ENCODE assay signal across 9 cellular contexts in genomic region chr12:6899837-6900519, GRCh38. TPM values are rescaled to one million over a fixed set of nuclear protein-coding genes. Genes with fewer than 3 reads are reported as not detected.
DNase-seq lines count a peak whose midpoint lies in the region; ATAC-seq and TF ChIP-seq lines count a peak whose summit lies in the region.
"Had no signal": no experiment of that assay in that cellular context is flagged by ENCODE, and none has a peak within 500 bp of the region (broad histone marks: within the 10 kb centered on the region; RNA-seq: fewer than 3 reads in every experiment).

No MANE protein-coding gene starts in this region.

- H3K27ac ChIP-seq in right lobe of liver, result no peak overlapping the region
- H3K27ac ChIP-seq: epithelial cell of prostate had no signal

- no peak for TF ChIP-seq CTCF in astrocyte of the spinal cord (IDR thresholded peaks at IDR 0.05; ENCODE audit: low read depth, low read length)
- no peak for TF ChIP-seq CTCF in right lobe of liver (IDR thresholded peaks at IDR 0.05)
- no peak for TF ChIP-seq CTCF in GM10266 (IDR thresholded peaks at IDR 0.05; ENCODE audit: control insufficient read depth, insufficient read depth, low read depth, missing control alignments)

- intact Hi-C loops in right lobe of liver (cut with DNase I), result no loop called here

- DNase-seq in DMS153 (lab: John Stamatoyannopoulos, UW), result peak; percentile 75
- DNase-seq in MV-4-11 (lab: John Stamatoyannopoulos, UW), result peak; percentile 83
- peak; percentile 79 for DNase-seq in astrocyte of the spinal cord (ENCODE audit: low read depth, low spot score)
- peak in 1 of 3 donors; percentile 52 for DNase-seq in right lobe of liver
- no peak for DNase-seq in GM10266 (ENCODE audit: extremely low spot score)
- DNase-seq in NCI-H510A treated with DMSO at 0.1 percent for 48 hours (lab: John Stamatoyannopoulos, UW), result no peak

- H3K4me3 ChIP-seq in astrocyte of the spinal cord (ENCODE audit: low read depth, low read length), result no peak overlapping the region
- H3K4me3 ChIP-seq in right lobe of liver, result no peak overlapping the region

- no peaks in the 10 kb centered on the region for H3K4me1 ChIP-seq in right lobe of liver

- ATAC-seq in right lobe of liver (peak in 3 of 4 donors; percentile 32 to 44 (median 36)), GM21619 (IDR thresholded peaks at IDR 0.05; ENCODE audit: unreplicated experiment) (no peak), HG03159 (IDR thresholded peaks at IDR 0.05; ENCODE audit: unreplicated experiment) (no peak)

- WGBS in right lobe of liver (ENCODE audit: insufficient coverage, low coverage, low lambda C conversion rate, missing lambda C conversion rate), result 42% methylated on average over 8 of the region's 10 CpGs

- no peaks in the 10 kb centered on the region for H3K27me3 ChIP-seq in right lobe of liver

- no peaks in the 10 kb centered on the region for H3K9me3 ChIP-seq in right lobe of liver

- no peak for TF ChIP-seq POLR2A in right lobe of liver (IDR thresholded peaks at IDR 0.05)

- H3K36me3 ChIP-seq in right lobe of liver, result no peaks in the 10 kb centered on the region

- in situ Hi-C loops in astrocyte of the spinal cord (cut with HindIII; ENCODE audit: low sequenced_read_pairs), result no loop called here

RNA-seq across cellular contexts. Expression of gene LRRC23, which starts 4.6 kb away (rescaled TPM):
- total RNA-seq in right lobe of liver, result 1 to 10 TPM in 5 of 6 experiments, under 1 TPM in 1; 0.93 to 4.3 (median 2.6) TPM

RNA-seq across cellular contexts. Expression of gene ENO2, which starts 14.4 kb away (rescaled TPM):
- 1 to 10 TPM; 1.1 to 9.3 (median 2.0) TPM for total RNA-seq in right lobe of liver

RNA-seq across cellular contexts. Expression of gene SPSB2, which starts 26.9 kb away (rescaled TPM):
- total RNA-seq in right lobe of liver, result 1 to 10 TPM; 1.7 to 5.3 (median 3.6) TPM

RNA-seq across cellular contexts. Expression of gene ATN1, which starts 27.8 kb away (rescaled TPM):
- 10 to 100 TPM in 5 of 6 experiments, 1 to 10 TPM in 1; 9.2 to 24.1 (median 16.8) TPM for total RNA-seq in right lobe of liver

RNA-seq across cellular contexts. Expression of gene TPI1, which starts 32.6 kb away (rescaled TPM):
- 100 to 1,000 TPM; 265 to 400 (median 331) TPM for total RNA-seq in right lobe of liver

Comparison
In these comparisons a context has a peak if more than half of its experiments do, and no peak if none do; other contexts are left out.
1. DNase-seq: peak in DMS153 (single experiment), MV-4-11 (single experiment) and astrocyte of the spinal cord (single experiment); none in GM10266 (single experiment) and NCI-H510A treated with DMSO at 0.1 percent for 48 hours (single experiment).
2. ATAC-seq: peak in right lobe of liver (3 of 4); none in GM21619 (single experiment) and HG03159 (single experiment).